Comparison of ENCODE assay signal across 9 cellular contexts in genomic region chr7:16918288-16918895, GRCh38. TPM values are rescaled to one million over a fixed set of nuclear protein-coding genes. Genes with fewer than 3 reads are reported as not detected.
DNase-seq lines count a peak whose midpoint lies in the region; ATAC-seq and TF ChIP-seq lines count a peak whose summit lies in the region.
"Had no signal": no experiment of that assay in that cellular context is flagged by ENCODE, and none has a peak within 500 bp of the region (broad histone marks: within the 10 kb centered on the region; RNA-seq: fewer than 3 reads in every experiment).

No MANE protein-coding gene starts in this region.

- in situ Hi-C loops in transverse colon (cut with MboI; ENCODE audit: low pct_ligation_motif_present in 1 of 4, low pct_unique_long_range_greater_than_20kb in 1 of 4, low sequenced_read_pairs in 3 of 4) = loop anchor here in 3 of 4 donors (10.0 to 25.0 kb wide), 2 partner anchors 224 to 231 kb away; no protein-coding TSS in a partner anchor

- no peak overlapping the region for H3K4me3 ChIP-seq in NB4 (ENCODE audit: low read depth, low read length)
- H3K4me3 ChIP-seq in transverse colon = no peak overlapping the region

- H3K36me3 Mint-ChIP-seq in activated CD4-positive, alpha-beta T cell treated with anti-CD3 and anti-CD28 coated beads, Interleukin-2, amount 10 ng/mL, durations not matched to agents 24 days and 14 days (ENCODE audit: low read depth) = no peaks in the 10 kb centered on the region
- no peaks in the 10 kb centered on the region for H3K36me3 Mint-ChIP-seq in immature natural killer cell
- H3K36me3 Mint-ChIP-seq: activated naive CD4-positive, alpha-beta T cell treated with anti-CD3 and anti-CD28 coated beads, Interleukin-2, amount 50 U/mL, for 72 hours had no signal

- no peak overlapping the region for H3K27ac Mint-ChIP-seq in activated CD4-positive, alpha-beta T cell treated with anti-CD3 and anti-CD28 coated beads, Interleukin-2, amount 10 ng/mL, durations not matched to agents 24 days and 14 days
- no peak overlapping the region for H3K27ac Mint-ChIP-seq in immature natural killer cell
- H3K27ac Mint-ChIP-seq: activated naive CD4-positive, alpha-beta T cell treated with anti-CD3 and anti-CD28 coated beads, Interleukin-2, amount 50 U/mL, for 72 hours had no signal

- H3K27me3 ChIP-seq in transverse colon = no peaks in the 10 kb centered on the region

- no peaks in the 10 kb centered on the region for H3K27me3 Mint-ChIP-seq in activated CD4-positive, alpha-beta T cell treated with anti-CD3 and anti-CD28 coated beads, Interleukin-2, amount 10 ng/mL, durations not matched to agents 24 days and 14 days
- no peaks in the 10 kb centered on the region for H3K27me3 Mint-ChIP-seq in immature natural killer cell (ENCODE audit: low read depth in 3 of 3)

- no peak overlapping the region for H3K4me3 Mint-ChIP-seq in activated CD4-positive, alpha-beta T cell treated with anti-CD3 and anti-CD28 coated beads, Interleukin-2, amount 10 ng/mL, durations not matched to agents 24 days and 14 days
- H3K4me3 Mint-ChIP-seq in immature natural killer cell = no peak overlapping the region

- peaks cover 0 to 33% (median 14%) of the 10 kb centered on the region in 4 donors for H3K4me1 ChIP-seq in transverse colon

- 51% methylated on average over 6 of the region's 6 CpGs for WGBS in transverse colon (ENCODE audit: low coverage in 1 of 2), 2 donors

- no peaks in the 10 kb centered on the region for H3K9me3 Mint-ChIP-seq in activated CD4-positive, alpha-beta T cell treated with anti-CD3 and anti-CD28 coated beads, Interleukin-2, amount 10 ng/mL, durations not matched to agents 24 days and 14 days
- no peaks in the 10 kb centered on the region for H3K9me3 Mint-ChIP-seq in immature natural killer cell
- H3K9me3 Mint-ChIP-seq: activated naive CD4-positive, alpha-beta T cell treated with anti-CD3 and anti-CD28 coated beads, Interleukin-2, amount 50 U/mL, for 72 hours had no signal

- DNase-seq in activated CD4-positive, alpha-beta T cell treated with anti-CD3 and anti-CD28 coated beads for 48 hours = peak; percentile 25
- no peak for DNase-seq in activated CD4-positive, alpha-beta T cell treated with anti-CD3 and anti-CD28 coated beads for 1 hour
- DNase-seq in NB4 (ENCODE audit: low read depth) = peak; percentile 71
- DNase-seq in activated CD4-positive, alpha-beta T cell treated with anti-CD3 and anti-CD28 coated beads, Interleukin-2, amount 10 ng/mL, durations not matched to agents 24 days and 14 days = peak; percentile 71
- peak; percentile 6 to 18 (median 11) for DNase-seq in immature natural killer cell
- DNase-seq in transverse colon = no peak

- TF ChIP-seq CTCF in NB4 (IDR thresholded peaks at IDR 0.05; ENCODE audit: low read depth, low read length) (peak; percentile 60), transverse colon (IDR thresholded peaks at IDR 0.05) (peak; percentile 69 to 79 (median 76))

- no peaks in the 10 kb centered on the region for H3K9me3 ChIP-seq in transverse colon

- H3K27ac ChIP-seq in transverse colon = no peak overlapping the region

- H3K36me3 ChIP-seq in transverse colon = no peaks in the 10 kb centered on the region

- peaks cover 19% of the 10 kb centered on the region for H3K4me1 Mint-ChIP-seq in activated CD4-positive, alpha-beta T cell treated with anti-CD3 and anti-CD28 coated beads, Interleukin-2, amount 10 ng/mL, durations not matched to agents 24 days and 14 days
- H3K4me1 Mint-ChIP-seq in immature natural killer cell = peaks cover 3 to 8% of the 10 kb centered on the region in 2 donors

- ATAC-seq in GM21367 (IDR thresholded peaks at IDR 0.05; ENCODE audit: unreplicated experiment) (no peak), GM18907 (IDR thresholded peaks at IDR 0.05; ENCODE audit: unreplicated experiment) (no peak)
- ATAC-seq: activated naive CD4-positive, alpha-beta T cell treated with anti-CD3 and anti-CD28 coated beads, Interleukin-2, amount 50 U/mL, for 72 hours had no signal

- TF ChIP-seq EP300 in transverse colon (IDR thresholded peaks at IDR 0.05; ENCODE audit: low read depth) = no peak

- TF ChIP-seq POLR2A in NB4 (IDR thresholded peaks at IDR 0.05; ENCODE audit: extremely low read depth, insufficient read length) (no peak), transverse colon (IDR thresholded peaks at IDR 0.05) (no peak)

- intact Hi-C loops in activated CD4-positive, alpha-beta T cell treated with anti-CD3 and anti-CD28 coated beads, Interleukin-2, amount 10 ng/mL, durations not matched to agents 24 days and 14 days (cut with micrococcal nuclease) = loop anchor here (1.0 to 5.0 kb wide), 6 partner anchors 28 to 841 kb away; no protein-coding TSS in a partner anchor
- intact Hi-C loops in transverse colon (cut with DNase I; ENCODE audit: low total_unique reads) = no loop called here

RNA-seq across cellular contexts. Expression of gene AGR3, which starts 36.6 kb away (rescaled TPM):
- total RNA-seq in activated CD4-positive, alpha-beta T cell treated with anti-CD3 and anti-CD28 coated beads, Interleukin-2, amount 10 ng/mL, durations not matched to agents 24 days and 14 days = not detected in 2 replicates
- polyA plus RNA-seq in immature natural killer cell = not detected
- 100 to 1,000 TPM in 3 of 4 donors, 10 to 100 TPM in 1; 65.1 to 216 (median 126) TPM for total RNA-seq in transverse colon
- total RNA-seq: activated naive CD4-positive, alpha-beta T cell treated with anti-CD3 and anti-CD28 coated beads, Interleukin-2, amount 50 U/mL, for 72 hours had no signal

Comparison
In these comparisons a context has a peak if more than half of its experiments do, and no peak if none do; other contexts are left out.
1. DNase-seq: peak in activated CD4-positive, alpha-beta T cell treated with anti-CD3 and anti-CD28 coated beads for 48 hours (single experiment), NB4 (single experiment), activated CD4-positive, alpha-beta T cell treated with anti-CD3 and anti-CD28 coated beads, Interleukin-2, amount 10 ng/mL, durations not matched to agents 24 days and 14 days (single experiment) and immature natural killer cell (3 of 3); none in activated CD4-positive, alpha-beta T cell treated with anti-CD3 and anti-CD28 coated beads for 1 hour (single experiment) and transverse colon (single experiment).
2. RNA of gene AGR3, which starts 36.6 kb away (total RNA-seq): 65.1 to 216 TPM in transverse colon; not detected in activated CD4-positive, alpha-beta T cell treated with anti-CD3 and anti-CD28 coated beads, Interleukin-2, amount 10 ng/mL, durations not matched to agents 24 days and 14 days; every median in the first group is over 10 times any median in the second.